ENCODE assay signal across 8 cellular contexts in the genomic region with DNA sequence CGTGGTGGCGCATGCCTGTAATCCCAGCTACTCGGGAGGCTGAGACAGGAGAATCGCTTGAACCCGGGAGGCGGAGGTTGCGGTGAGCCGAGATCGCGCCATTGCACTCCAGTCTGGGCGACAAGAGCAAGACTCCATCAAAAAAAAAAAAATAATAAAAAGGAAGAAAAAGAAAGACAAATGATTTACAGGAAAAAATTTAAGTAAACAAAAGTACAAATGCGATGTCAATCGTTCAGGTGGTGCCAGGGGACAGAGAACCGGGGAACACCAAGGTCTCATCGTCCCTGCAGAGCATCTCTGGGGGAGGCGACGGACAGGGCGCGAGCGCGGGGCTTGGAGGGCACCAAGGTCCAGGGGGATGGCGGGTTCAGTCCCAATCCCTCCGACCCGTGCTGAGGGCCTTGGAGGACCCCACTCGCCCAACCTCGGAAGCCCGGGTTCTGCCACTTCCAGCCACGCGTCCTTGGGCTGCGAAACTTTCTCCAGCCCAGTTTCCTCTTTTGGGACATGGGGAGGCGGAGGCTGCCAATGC. TPM values are rescaled to one million over a fixed set of nuclear protein-coding genes. Genes with fewer than 3 reads are reported as not detected.
DNase-seq lines count a peak whose midpoint lies in the region; ATAC-seq and TF ChIP-seq lines count a peak whose summit lies in the region.

No MANE protein-coding gene starts in this region.

- H3K4me2 ChIP-seq in HCT116 (ENCODE audit: low read length) = peak overlapping the region; percentile 94

- peaks cover 0 to 2% (median 0%) of the 10 kb centered on the region in 7 donors for H3K9me3 Mint-ChIP-seq in CD4-positive, CD25-positive, alpha-beta regulatory T cell
- peaks cover 2% of the 10 kb centered on the region for H3K9me3 Mint-ChIP-seq in activated CD4-positive, alpha-beta memory T cell treated with anti-CD3 and anti-CD28 coated beads for 36 hours

- no peaks in the 10 kb centered on the region for H3K9me2 ChIP-seq in HCT116 (ENCODE audit: insufficient read depth)

- H3K27me3 ChIP-seq in CD4-positive, CD25-positive, alpha-beta regulatory T cell (ENCODE audit: control insufficient read depth, insufficient read depth, low read length) = no peaks in the 10 kb centered on the region
- H3K27me3 ChIP-seq in HCT116 (ENCODE audit: insufficient read depth, low read length) = no peaks in the 10 kb centered on the region
- H3K27me3 ChIP-seq in skeletal muscle tissue (ENCODE audit: control insufficient read depth in 3 of 3, insufficient read depth in 3 of 3, low read length in 3 of 3) = no peaks in the 10 kb centered on the region

- no peak for TF ChIP-seq CTCF in HCT116 (IDR thresholded peaks at IDR 0.05 in 2 of 3, conservative IDR thresholded peaks at IDR 0.05 in 1 of 3; ENCODE audit: borderline replicate concordance in 1 of 3, insufficient read depth in 1 of 3, low read depth in 2 of 3, low read length in 2 of 3)

- peak overlapping the region; percentile 76 for H3K27ac ChIP-seq in CD4-positive, CD25-positive, alpha-beta regulatory T cell (ENCODE audit: insufficient read depth, low read length, poor library complexity, severe bottlenecking)
- H3K27ac ChIP-seq in HCT116 (ENCODE audit: low read depth, low read length) (peak overlapping the region; percentile 97), skeletal muscle tissue (ENCODE audit: low read depth, low read length) (no peak overlapping the region)

- H3K79me2 ChIP-seq in HCT116 (ENCODE audit: insufficient read depth, low read length) = peaks cover 50% of the 10 kb centered on the region

- ATAC-seq in CD4-positive, CD25-positive, alpha-beta regulatory T cell (ENCODE audit: low read depth in 2 of 2) = no peak
- ATAC-seq in HCT116 = peak; percentile 27
- ATAC-seq in left ventricle myocardium superior = peak; percentile 2
- ATAC-seq in HG02588 (IDR thresholded peaks at IDR 0.05; ENCODE audit: unreplicated experiment) = no peak

- no peak for TF ChIP-seq RAD21 in HCT116 (IDR thresholded peaks at IDR 0.05; ENCODE audit: low read depth)

- peaks cover 24% of the 10 kb centered on the region for H3K36me3 ChIP-seq in CD4-positive, CD25-positive, alpha-beta regulatory T cell (ENCODE audit: control insufficient read depth, insufficient read depth, low read length)
- peaks cover 21 to 34% of the 10 kb centered on the region in 2 experiments for H3K36me3 ChIP-seq in HCT116 (ENCODE audit: control insufficient read depth in 1 of 2, insufficient read depth in 2 of 2, low read length in 2 of 2)
- H3K36me3 ChIP-seq in skeletal muscle tissue (ENCODE audit: control insufficient read depth in 3 of 3, insufficient read depth in 3 of 3, low read length in 3 of 3) = peaks cover 15 to 22% (median 17%) of the 10 kb centered on the region in 3 donors

- peaks cover 34% of the 10 kb centered on the region for H3K4me1 ChIP-seq in CD4-positive, CD25-positive, alpha-beta regulatory T cell (ENCODE audit: control insufficient read depth, insufficient read depth, low read length, poor library complexity, severe bottlenecking)
- H3K4me1 ChIP-seq in HCT116 (ENCODE audit: control insufficient read depth in 1 of 2, insufficient read depth in 2 of 2, low read length in 2 of 2) (peaks cover 18 to 51% of the 10 kb centered on the region in 2 experiments), skeletal muscle tissue (ENCODE audit: control insufficient read depth in 3 of 3, insufficient read depth in 3 of 3, low read length in 3 of 3) (peaks cover 30 to 34% (median 32%) of the 10 kb centered on the region in 3 donors)

- H3K36me3 Mint-ChIP-seq in CD4-positive, CD25-positive, alpha-beta regulatory T cell = peaks cover 23% of the 10 kb centered on the region
- H3K36me3 Mint-ChIP-seq in activated CD4-positive, alpha-beta memory T cell treated with anti-CD3 and anti-CD28 coated beads for 36 hours = peaks cover 33% of the 10 kb centered on the region

- RAD21 ChIA-PET in HCT116 (lab: Charles Lee; ENCODE audit: low non-redundant PET in 1 of 2, low total read pairs in 2 of 2, uncharacterized antibody in 2 of 2, unreplicated experiment in 2 of 2) = no interaction called here

- H2AFZ ChIP-seq in HCT116 (ENCODE audit: low read depth, low read length, poor library complexity, severe bottlenecking) = no peak overlapping the region

- peaks cover 5 to 36% (median 28%) of the 10 kb centered on the region in 4 donors for H3K4me1 Mint-ChIP-seq in CD4-positive, CD25-positive, alpha-beta regulatory T cell
- peaks cover 26% of the 10 kb centered on the region for H3K4me1 Mint-ChIP-seq in activated CD4-positive, alpha-beta memory T cell treated with anti-CD3 and anti-CD28 coated beads for 36 hours (ENCODE audit: low read depth)

- H3K9ac ChIP-seq in HCT116 (ENCODE audit: low read length) (peak overlapping the region; percentile 97), skeletal muscle tissue (ENCODE audit: low read depth in 1 of 3, low read length in 3 of 3) (peak overlapping the region; percentile 27 to 92 (median 81))

- intact Hi-C loops in HCT116 (cut with micrococcal nuclease) (no loop called here), left ventricle myocardium superior (cut with micrococcal nuclease) (no loop called here)
- intact Hi-C loops in activated CD4-positive, alpha-beta memory T cell treated with anti-CD3 and anti-CD28 coated beads for 36 hours (cut with micrococcal nuclease) = loop anchor here (2.0 to 10.0 kb wide), 3 partner anchors 29 to 421 kb away; a partner anchor contains a TSS

- BruUV-seq in HCT116 (replicated peaks; lab: Mats Ljungman, UMichigan) = TSS peak; percentile 95

- no peak for TF ChIP-seq POLR2A in HCT116 (IDR thresholded peaks at IDR 0.05; ENCODE audit: borderline replicate concordance, extremely low read depth, insufficient read depth, insufficient read length)

- H4K20me1 ChIP-seq in HCT116 (ENCODE audit: insufficient read depth) = peaks cover 35% of the 10 kb centered on the region

- H3K4me3 ChIP-seq in CD4-positive, CD25-positive, alpha-beta regulatory T cell (ENCODE audit: low read depth, low read length) = peak overlapping the region; percentile 62
- H3K4me3 ChIP-seq in HCT116 (replicated peaks in 1 of 2; ENCODE audit: low read depth in 1 of 2, low read length in 2 of 2) = peak overlapping the region; percentile 82 to 88
- H3K4me3 ChIP-seq in skeletal muscle tissue (ENCODE audit: low read length in 3 of 3) = peak overlapping the region; percentile 83 to 92 (median 91)

- no peak for DNase-seq in CD4-positive, CD25-positive, alpha-beta regulatory T cell
- DNase-seq in HCT116 (ENCODE audit: low read depth, low spot score) (no peak), left ventricle myocardium superior (no peak), 8988T (no peak), cerebellar cortex (ENCODE audit: low spot score) (no peak)
- peak; percentile 39 for DNase-seq in activated CD4-positive, alpha-beta memory T cell treated with anti-CD3 and anti-CD28 coated beads for 36 hours

- H3K27me3 Mint-ChIP-seq in CD4-positive, CD25-positive, alpha-beta regulatory T cell = no peaks in the 10 kb centered on the region
- H3K27me3 Mint-ChIP-seq in activated CD4-positive, alpha-beta memory T cell treated with anti-CD3 and anti-CD28 coated beads for 36 hours = peaks cover 3% of the 10 kb centered on the region

- peak overlapping the region; percentile 76 to 99 (median 97) for H3K27ac Mint-ChIP-seq in CD4-positive, CD25-positive, alpha-beta regulatory T cell
- peak overlapping the region; percentile 99 for H3K27ac Mint-ChIP-seq in activated CD4-positive, alpha-beta memory T cell treated with anti-CD3 and anti-CD28 coated beads for 36 hours

- CTCF ChIA-PET in HCT116 (lab: Charles Lee) = interaction anchor here (1.0 to 1.5 kb wide), 3 partner anchors 8 to 128 kb away, joined by 3 to 6 read pairs (median 6); no protein-coding TSS in a partner anchor
- CTCF ChIA-PET in activated CD4-positive, alpha-beta memory T cell treated with anti-CD3 and anti-CD28 coated beads for 36 hours (lab: Charles Lee) = interaction anchor here (0.9 to 1.1 kb wide), 2 partner anchors 27 to 128 kb away, joined by 4 to 5 read pairs; no protein-coding TSS in a partner anchor

- peak overlapping the region; percentile 97 to 100 (median 100) for H3K4me3 Mint-ChIP-seq in CD4-positive, CD25-positive, alpha-beta regulatory T cell
- peak overlapping the region; percentile 95 for H3K4me3 Mint-ChIP-seq in activated CD4-positive, alpha-beta memory T cell treated with anti-CD3 and anti-CD28 coated beads for 36 hours

- POLR2A ChIA-PET in HCT116 (lab: Charles Lee) = interaction anchor here (0.5 to 1.5 kb wide), 9 partner anchors 8 to 1420 kb away, joined by 3 to 6 read pairs (median 4); a partner anchor contains a TSS
- POLR2A ChIA-PET in activated CD4-positive, alpha-beta memory T cell treated with anti-CD3 and anti-CD28 coated beads for 36 hours (lab: Charles Lee) = interaction anchor here (0.6 to 1.5 kb wide), 14 partner anchors 10 to 852 kb away, joined by 3 to 23 read pairs (median 4); a partner anchor contains a TSS

- no peaks in the 10 kb centered on the region for H3K9me3 ChIP-seq in CD4-positive, CD25-positive, alpha-beta regulatory T cell (ENCODE audit: control insufficient read depth in 2 of 2, low read length in 2 of 2)
- H3K9me3 ChIP-seq in HCT116 (ENCODE audit: control insufficient read depth in 1 of 2, insufficient read depth in 1 of 2, low read depth in 1 of 2, low read length in 2 of 2) (no peaks in the 10 kb centered on the region), skeletal muscle tissue (ENCODE audit: control insufficient read depth in 3 of 3, low read length in 3 of 3) (no peaks in the 10 kb centered on the region)

RNA-seq across cellular contexts. Expression of a gene that starts 0.6 kb away (rescaled TPM):
- 79.5 TPM for total RNA-seq in CD4-positive, CD25-positive, alpha-beta regulatory T cell
- polyA plus RNA-seq in CD4-positive, CD25-positive, alpha-beta regulatory T cell = 10 to 100 TPM; 63.1 to 77.1 (median 64.5) TPM
- total RNA-seq in HCT116 (2021; ENCODE audit: unreplicated experiment) (273 TPM), left ventricle myocardium superior (82.8 TPM), skeletal muscle tissue (44.4 TPM)
- polyA plus RNA-seq in HCT116 (2012) = 95.5 and 118 TPM in 2 replicates
- total RNA-seq in activated CD4-positive, alpha-beta memory T cell treated with anti-CD3 and anti-CD28 coated beads for 36 hours = 100 to 1,000 TPM; 313 to 316 TPM

RNA-seq across cellular contexts. Expression of a gene that starts 16.6 kb away (rescaled TPM):
- not detected for total RNA-seq in CD4-positive, CD25-positive, alpha-beta regulatory T cell
- polyA plus RNA-seq in CD4-positive, CD25-positive, alpha-beta regulatory T cell = under 1 TPM in 1 of 4 donors, not detected in 3; 0.11 TPM
- total RNA-seq in HCT116 (2021; ENCODE audit: unreplicated experiment) = not detected
- polyA plus RNA-seq in HCT116 (2012) = not detected in 2 replicates
- total RNA-seq in activated CD4-positive, alpha-beta memory T cell treated with anti-CD3 and anti-CD28 coated beads for 36 hours = not detected
- not detected for total RNA-seq in left ventricle myocardium superior
- total RNA-seq in skeletal muscle tissue = not detected

RNA-seq across cellular contexts. Expression of a gene that starts 28.9 kb away (rescaled TPM):
- total RNA-seq in CD4-positive, CD25-positive, alpha-beta regulatory T cell = 165 TPM
- polyA plus RNA-seq in CD4-positive, CD25-positive, alpha-beta regulatory T cell = 10 to 100 TPM; 41.5 to 45.5 (median 42.5) TPM
- total RNA-seq in HCT116 (2021; ENCODE audit: unreplicated experiment) = 57.8 TPM
- 40.9 and 42.3 TPM in 2 replicates for polyA plus RNA-seq in HCT116 (2012)
- total RNA-seq in activated CD4-positive, alpha-beta memory T cell treated with anti-CD3 and anti-CD28 coated beads for 36 hours = 10 to 100 TPM; 49.3 to 58.0 TPM
- 40.7 TPM for total RNA-seq in left ventricle myocardium superior
- total RNA-seq in skeletal muscle tissue = 38.1 TPM

RNA-seq across cellular contexts. Expression of a gene that starts 50.1 kb away (rescaled TPM):
- total RNA-seq in CD4-positive, CD25-positive, alpha-beta regulatory T cell = 43.7 TPM
- 100 to 1,000 TPM; 166 to 198 (median 170) TPM for polyA plus RNA-seq in CD4-positive, CD25-positive, alpha-beta regulatory T cell
- 260 TPM for total RNA-seq in HCT116 (2021; ENCODE audit: unreplicated experiment)
- polyA plus RNA-seq in HCT116 (2012) = 256 and 304 TPM in 2 replicates
- 100 to 1,000 TPM; 231 to 246 TPM for total RNA-seq in activated CD4-positive, alpha-beta memory T cell treated with anti-CD3 and anti-CD28 coated beads for 36 hours
- 74.5 TPM for total RNA-seq in left ventricle myocardium superior
- total RNA-seq in skeletal muscle tissue = 77.8 TPM

Comparison
In these comparisons a context has a peak if more than half of its experiments do, and no peak if none do; other contexts are left out.
1. ATAC-seq: peak in HCT116 (single experiment) and left ventricle myocardium superior (single experiment); none in CD4-positive, CD25-positive, alpha-beta regulatory T cell (0 of 2) and HG02588 (single experiment).
2. Peak in every context shown above with its lines, with median percentiles within 50 percentile points of each other: H3K4me3 ChIP-seq.